Comparison of ENCODE assay signal across 8 cellular contexts in the genomic region with DNA sequence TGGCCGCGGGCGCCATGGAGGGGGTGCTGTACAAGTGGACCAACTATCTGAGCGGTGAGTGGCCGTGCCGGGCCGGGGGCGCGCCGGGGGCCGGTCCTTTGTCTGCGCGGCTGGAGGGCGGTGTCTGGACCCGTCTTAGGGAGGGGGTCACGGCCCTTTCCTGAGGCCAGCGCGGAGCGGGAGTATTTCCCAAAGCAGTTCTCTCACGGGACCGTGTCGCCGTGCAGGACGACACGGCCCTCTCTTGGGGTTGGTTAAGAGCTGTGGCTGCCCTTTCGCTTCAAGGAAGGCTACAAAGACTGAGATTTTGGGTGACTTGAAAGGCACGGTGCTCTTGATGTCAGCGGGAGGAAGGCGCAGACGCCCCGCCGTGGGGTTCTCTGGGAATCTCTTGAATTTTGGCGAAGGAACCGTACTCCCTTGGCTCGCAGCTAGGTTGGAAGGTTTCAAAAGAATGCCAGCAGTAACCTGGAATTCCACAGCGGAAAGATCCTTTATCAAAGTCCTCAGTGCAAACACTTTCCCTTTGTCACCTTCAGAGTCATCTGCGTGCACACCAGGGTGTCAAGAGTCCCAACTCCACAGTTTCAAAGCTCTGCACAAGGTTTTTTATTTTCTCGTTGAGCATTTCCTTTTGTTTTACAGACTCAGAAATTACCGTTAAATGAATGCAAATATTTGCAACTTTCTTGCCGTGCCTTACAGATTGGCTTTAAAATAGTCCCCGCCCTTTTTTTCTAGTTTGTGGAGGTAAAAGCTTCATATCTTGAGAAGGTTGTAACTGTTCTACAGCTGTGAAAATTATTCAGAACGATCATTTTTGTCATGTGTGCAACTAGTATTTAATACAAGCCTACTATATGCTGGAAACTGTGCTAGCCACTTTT. TPM values are rescaled to one million over a fixed set of nuclear protein-coding genes. Genes with fewer than 3 reads are reported as not detected.
DNase-seq lines count a peak whose midpoint lies in the region; ATAC-seq and TF ChIP-seq lines count a peak whose summit lies in the region.

No MANE protein-coding gene starts in this region.

- H3K4me3 ChIP-seq in HAP-1 (peak overlapping the region; percentile 68), Karpas-422 (ENCODE audit: low read length) (peak overlapping the region; percentile 76)

- ATAC-seq in Right ventricle myocardium inferior, result peak; percentile 30
- peak; percentile 12 for ATAC-seq in activated CD8-positive, alpha-beta T cell treated with anti-CD3 and anti-CD28 coated beads for 36 hours

- no peaks in the 10 kb centered on the region for H3K9me2 ChIP-seq in Karpas-422 (replicated peaks; ENCODE audit: insufficient read depth, low read length)

- in situ Hi-C loops in HAP-1 (cut with MboI; ENCODE audit: low sequenced_read_pairs), result no loop called here

- H3K27me3 Mint-ChIP-seq in activated CD8-positive, alpha-beta T cell treated with anti-CD3 and anti-CD28 coated beads for 36 hours, result no peaks in the 10 kb centered on the region

- H3K4me1 ChIP-seq in HAP-1 (peaks cover 25% of the 10 kb centered on the region), Karpas-422 (ENCODE audit: low read length) (peaks cover 54% of the 10 kb centered on the region)

- H3K4me1 Mint-ChIP-seq in activated CD8-positive, alpha-beta T cell treated with anti-CD3 and anti-CD28 coated beads for 36 hours (ENCODE audit: low read depth), result peaks cover 19% of the 10 kb centered on the region

- CTCF ChIA-PET in activated CD8-positive, alpha-beta T cell treated with anti-CD3 and anti-CD28 coated beads for 36 hours (lab: Charles Lee), result interaction anchor here (1.0 to 4.8 kb wide), 3 partner anchors 16 to 151 kb away, joined by 3 to 30 read pairs (median 4); no protein-coding TSS in a partner anchor

- POLR2A ChIA-PET in activated CD8-positive, alpha-beta T cell treated with anti-CD3 and anti-CD28 coated beads for 36 hours (lab: Charles Lee), result interaction anchor here (0.5 to 1.2 kb wide), 4 partner anchors 8 to 334 kb away, joined by 3 to 5 read pairs (median 4); no protein-coding TSS in a partner anchor

- peaks cover 6% of the 10 kb centered on the region for H3K36me3 Mint-ChIP-seq in activated CD8-positive, alpha-beta T cell treated with anti-CD3 and anti-CD28 coated beads for 36 hours (ENCODE audit: low read depth)

- H3K36me3 ChIP-seq in HAP-1 (replicated peaks) (no peaks in the 10 kb centered on the region), Karpas-422 (ENCODE audit: insufficient read depth, low read length) (peaks cover 10% of the 10 kb centered on the region; the same call in 1 of the 2 replicates)

- peak; percentile 69 for DNase-seq in Right ventricle myocardium inferior (ENCODE audit: missing footprints)
- no peak for DNase-seq in cardiac septum (ENCODE audit: low spot score)
- peak; percentile 55 to 56 for DNase-seq in HAP-1 (ENCODE audit: low spot score in 2 of 2)
- DNase-seq in Karpas-422, result peak; percentile 81
- peak; percentile 50 for DNase-seq in activated CD8-positive, alpha-beta T cell treated with anti-CD3 and anti-CD28 coated beads for 36 hours
- peak; percentile 58 for DNase-seq in germinal center (ENCODE audit: low spot score)
- DNase-seq in occipital lobe (lab: John Stamatoyannopoulos, UW), result peak; percentile 45
- DNase-seq in amniotic stem cell (lab: John Stamatoyannopoulos, UW), result no peak

- H3K79me2 ChIP-seq in Karpas-422 (ENCODE audit: low read length), result peaks cover 82% of the 10 kb centered on the region

- peak overlapping the region; percentile 62 for H3K27ac Mint-ChIP-seq in activated CD8-positive, alpha-beta T cell treated with anti-CD3 and anti-CD28 coated beads for 36 hours

- TF ChIP-seq CTCF in activated CD8-positive, alpha-beta T cell treated with anti-CD3 and anti-CD28 coated beads for 36 hours (IDR thresholded peaks at IDR 0.05), result no peak

- no peaks in the 10 kb centered on the region for H3K9me3 Mint-ChIP-seq in activated CD8-positive, alpha-beta T cell treated with anti-CD3 and anti-CD28 coated beads for 36 hours

- peak overlapping the region; percentile 86 for H3K4me2 ChIP-seq in Karpas-422 (ENCODE audit: low read depth, low read length, poor library complexity, severe bottlenecking)

- H3K27me3 ChIP-seq in HAP-1 (ENCODE audit: low read depth) (no peaks in the 10 kb centered on the region), Karpas-422 (ENCODE audit: low read length) (no peaks in the 10 kb centered on the region)

- peak overlapping the region; percentile 84 for H3K9ac ChIP-seq in Karpas-422 (ENCODE audit: low read length)

- H3K27ac ChIP-seq in Karpas-422 (ENCODE audit: low read length), result peak overlapping the region; percentile 88

- H3K9me3 ChIP-seq in HAP-1 (no peaks in the 10 kb centered on the region), Karpas-422 (ENCODE audit: low read length) (no peaks in the 10 kb centered on the region)

- H2AFZ ChIP-seq in Karpas-422 (ENCODE audit: low read length), result peak overlapping the region; percentile 55

- intact Hi-C loops in Right ventricle myocardium inferior (cut with DNase I), result loop anchor here (5.0 kb wide), 1 partner anchor 108 kb away; no protein-coding TSS in a partner anchor
- intact Hi-C loops in cardiac septum (cut with DNase I), result loop anchor here (2.0 to 5.0 kb wide), 3 partner anchors 40 to 167 kb away; a partner anchor contains a TSS
- intact Hi-C loops in activated CD8-positive, alpha-beta T cell treated with anti-CD3 and anti-CD28 coated beads for 36 hours (cut with micrococcal nuclease), result no loop called here

- H4K20me1 ChIP-seq in Karpas-422 (ENCODE audit: insufficient read depth, low read depth, low read length), result no peaks in the 10 kb centered on the region

- no peak overlapping the region for H3K4me3 Mint-ChIP-seq in activated CD8-positive, alpha-beta T cell treated with anti-CD3 and anti-CD28 coated beads for 36 hours

RNA-seq across cellular contexts. Expression of a gene that starts 0.8 kb away (rescaled TPM):
- total RNA-seq in Right ventricle myocardium inferior, result 3.9 TPM
- 5.7 TPM for total RNA-seq in cardiac septum
- total RNA-seq in Karpas-422 (2014; rRNA removed; shearing (Covaris generic); ENCODE audit: low replicate concordance), result 28.1 and 41.0 TPM in 2 replicates
- 10 to 100 TPM; 16.8 to 17.1 TPM for total RNA-seq in activated CD8-positive, alpha-beta T cell treated with anti-CD3 and anti-CD28 coated beads for 36 hours
- total RNA-seq in occipital lobe, result 34.8 TPM

RNA-seq across cellular contexts. Expression of a gene that starts 2.5 kb away (rescaled TPM):
- 8.5 TPM for total RNA-seq in Right ventricle myocardium inferior
- total RNA-seq in cardiac septum, result 13.8 TPM
- 9.0 and 13.5 TPM in 2 replicates for total RNA-seq in Karpas-422 (2014; rRNA removed; shearing (Covaris generic); ENCODE audit: low replicate concordance)
- 1 to 10 TPM; 8.8 to 9.0 TPM for total RNA-seq in activated CD8-positive, alpha-beta T cell treated with anti-CD3 and anti-CD28 coated beads for 36 hours
- total RNA-seq in occipital lobe, result 6.1 TPM

RNA-seq across cellular contexts. Expression of a gene that starts 39.4 kb away (rescaled TPM):
- 15.0 TPM for total RNA-seq in Right ventricle myocardium inferior
- 30.4 TPM for total RNA-seq in cardiac septum
- total RNA-seq in Karpas-422 (2014; rRNA removed; shearing (Covaris generic); ENCODE audit: low replicate concordance), result 86.4 and 88.6 TPM in 2 replicates
- 10 to 100 TPM; 10.8 to 14.7 TPM for total RNA-seq in activated CD8-positive, alpha-beta T cell treated with anti-CD3 and anti-CD28 coated beads for 36 hours
- total RNA-seq in occipital lobe, result 129 TPM

Comparison
In these comparisons a context has a peak if more than half of its experiments do, and no peak if none do; other contexts are left out.
1. DNase-seq: peak in Right ventricle myocardium inferior (single experiment), HAP-1 (2 of 2), Karpas-422 (single experiment), activated CD8-positive, alpha-beta T cell treated with anti-CD3 and anti-CD28 coated beads for 36 hours (single experiment), germinal center (single experiment) and occipital lobe (single experiment); none in cardiac septum (single experiment) and amniotic stem cell (single experiment).